In the genomic region with DNA sequence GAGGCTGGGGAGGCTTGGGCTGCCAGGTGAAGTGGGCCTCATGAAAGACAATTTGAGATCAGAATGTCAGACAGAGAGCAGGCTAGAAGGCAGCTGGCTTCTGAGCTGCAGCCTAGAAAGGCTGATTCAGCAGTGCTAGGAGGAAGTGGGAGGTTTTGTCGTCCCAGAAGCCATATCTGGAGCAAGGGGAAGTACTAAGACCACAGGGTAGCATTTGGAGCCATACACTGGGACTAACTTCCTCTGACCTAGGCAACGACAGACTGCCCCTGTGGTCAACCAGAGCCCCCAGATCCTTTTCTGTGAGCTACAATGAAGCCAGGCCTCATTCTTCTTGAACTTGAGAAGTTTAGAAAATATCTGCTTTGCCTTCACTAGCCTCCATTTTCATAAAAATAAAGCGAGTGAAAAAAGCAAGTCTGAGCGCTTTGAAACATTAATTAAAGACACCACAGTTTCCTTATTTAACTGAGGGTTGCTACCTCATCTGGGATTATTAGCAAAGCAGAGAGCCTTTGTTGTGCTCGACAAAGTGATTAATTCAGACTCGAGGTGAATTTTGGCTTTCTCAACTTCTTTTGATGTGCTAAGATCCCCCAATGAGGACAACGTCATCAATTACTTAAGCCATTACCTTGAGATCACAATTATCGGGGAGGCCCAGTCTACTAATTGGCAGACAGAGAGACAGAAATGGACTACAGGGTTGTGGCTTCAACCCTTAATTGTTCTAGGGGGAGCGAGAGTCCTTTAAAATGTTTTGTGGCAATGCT, we compare ENCODE assay signal across 1 cellular context.
TF ChIP-seq lines count a peak whose summit lies in the region.

No MANE protein-coding gene starts in this region.

TF ChIP-seq in GM12878, 131 proteins besides CTCF, POLR2A, EP300 and RAD21 (continued from another document):
- TF ChIP-seq, protein P1, sequence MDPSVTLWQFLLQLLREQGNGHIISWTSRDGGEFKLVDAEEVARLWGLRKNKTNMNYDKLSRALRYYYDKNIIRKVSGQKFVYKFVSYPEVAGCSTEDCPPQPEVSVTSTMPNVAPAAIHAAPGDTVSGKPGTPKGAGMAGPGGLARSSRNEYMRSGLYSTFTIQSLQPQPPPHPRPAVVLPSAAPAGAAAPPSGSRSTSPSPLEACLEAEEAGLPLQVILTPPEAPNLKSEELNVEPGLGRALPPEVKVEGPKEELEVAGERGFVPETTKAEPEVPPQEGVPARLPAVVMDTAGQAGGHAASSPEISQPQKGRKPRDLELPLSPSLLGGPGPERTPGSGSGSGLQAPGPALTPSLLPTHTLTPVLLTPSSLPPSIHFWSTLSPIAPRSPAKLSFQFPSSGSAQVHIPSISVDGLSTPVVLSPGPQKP (IDR thresholded peaks at IDR 0.05; ENCODE audit: low read depth, low read length): no peak
- no peak for TF ChIP-seq RCOR1 (conservative IDR thresholded peaks at IDR 0.05; ENCODE audit: low read depth, low read length)
- TF ChIP-seq, protein P2, sequence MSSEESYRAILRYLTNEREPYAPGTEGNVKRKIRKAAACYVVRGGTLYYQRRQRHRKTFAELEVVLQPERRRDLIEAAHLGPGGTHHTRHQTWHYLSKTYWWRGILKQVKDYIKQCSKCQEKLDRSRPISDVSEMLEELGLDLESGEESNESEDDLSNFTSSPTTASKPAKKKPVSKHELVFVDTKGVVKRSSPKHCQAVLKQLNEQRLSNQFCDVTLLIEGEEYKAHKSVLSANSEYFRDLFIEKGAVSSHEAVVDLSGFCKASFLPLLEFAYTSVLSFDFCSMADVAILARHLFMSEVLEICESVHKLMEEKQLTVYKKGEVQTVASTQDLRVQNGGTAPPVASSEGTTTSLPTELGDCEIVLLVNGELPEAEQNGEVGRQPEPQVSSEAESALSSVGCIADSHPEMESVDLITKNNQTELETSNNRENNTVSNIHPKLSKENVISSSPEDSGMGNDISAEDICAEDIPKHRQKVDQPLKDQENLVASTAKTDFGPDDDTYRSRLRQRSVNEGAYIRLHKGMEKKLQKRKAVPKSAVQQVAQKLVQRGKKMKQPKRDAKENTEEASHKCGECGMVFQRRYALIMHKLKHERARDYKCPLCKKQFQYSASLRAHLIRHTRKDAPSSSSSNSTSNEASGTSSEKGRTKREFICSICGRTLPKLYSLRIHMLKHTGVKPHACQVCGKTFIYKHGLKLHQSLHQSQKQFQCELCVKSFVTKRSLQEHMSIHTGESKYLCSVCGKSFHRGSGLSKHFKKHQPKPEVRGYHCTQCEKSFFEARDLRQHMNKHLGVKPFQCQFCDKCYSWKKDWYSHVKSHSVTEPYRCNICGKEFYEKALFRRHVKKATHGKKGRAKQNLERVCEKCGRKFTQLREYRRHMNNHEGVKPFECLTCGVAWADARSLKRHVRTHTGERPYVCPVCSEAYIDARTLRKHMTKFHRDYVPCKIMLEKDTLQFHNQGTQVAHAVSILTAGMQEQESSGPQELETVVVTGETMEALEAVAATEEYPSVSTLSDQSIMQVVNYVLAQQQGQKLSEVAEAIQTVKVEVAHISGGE (CRISPR knock-in tag; IDR thresholded peaks at IDR 0.05): no peak
- TF ChIP-seq RBBP5 (conservative IDR thresholded peaks at IDR 0.05): no peak
- TF ChIP-seq MTA2 (IDR thresholded peaks at IDR 0.05; ENCODE audit: low read depth): peak; percentile 62; the same call in 1 of the 2 replicates
